In genomic region chr12:94909609-94910008, GRCh38 we compare ENCODE assay signal across 27 cellular contexts.
"Had no signal": no experiment of that assay in that cellular context is flagged by ENCODE, and none has a peak within 500 bp of the region (broad histone marks: within the 10 kb centered on the region; RNA-seq: fewer than 3 reads in every experiment).

No MANE protein-coding gene starts in this region.

- H3K4me3 ChIP-seq: heart right ventricle, left lung, lower lobe of right lung, ovary, psoas muscle, right atrium auricular region, stomach, transverse colon had no signal

- H3K4me3 Mint-ChIP-seq: activated naive CD8-positive, alpha-beta T cell; activated T-cell treated with anti-CD3 and anti-CD28 coated beads, Interleukin-2, amount 50 U/mL, for 72 hours; endodermal cell; naive thymus-derived CD8-positive, alpha-beta T cell; stimulated activated naive B cell treated with anti-CD40 and anti-IgM and Interleukin-4, amounts not matched to agents 10 μg/mL and 1 μg/mL and 100 μg/mL, for 72 hours; T-helper 2 cell treated with Interferon-gamma antibody and Interleukin-4, amounts not matched to agents 5 μg/mL and 100 μg/mL, for 36 hours had no signal

- H3K27ac ChIP-seq: brain microvascular endothelial cell, foreskin keratinocyte, heart right ventricle, left lung, lower lobe of right lung, ovary, psoas muscle, right atrium auricular region, stomach, transverse colon had no signal

- H3K9me3 ChIP-seq: lower lobe of right lung, ovary, psoas muscle, transverse colon had no signal

- DNase-seq: activated CD4-positive, alpha-beta T cell treated with anti-CD3 and anti-CD28 coated beads for 4 hours; activated CD4-positive, alpha-beta T cell treated with anti-CD3 and anti-CD28 coated beads, Interleukin-2, amount 50 U/mL, for 4 hours; activated naive CD4-positive, alpha-beta T cell treated with Interleukin-2 at 50 U/mL for 16 hours; activated T-cell treated with anti-CD3 and anti-CD28 coated beads for 4 hours; activated T-cell treated with anti-CD3 and anti-CD28 coated beads, Interleukin-2, amount 50 U/mL, for 72 hours; anterior cingulate cortex; brain microvascular endothelial cell; caudate nucleus; endodermal cell; foreskin keratinocyte; heart right ventricle; kidney glomerular epithelial cell; left lung; lower lobe of right lung; mesenchymal stem cell; naive thymus-derived CD8-positive, alpha-beta T cell; ovary; psoas muscle; stimulated activated CD4-positive, alpha-beta T cell treated with anti-CD3 and anti-CD28 coated beads, Interleukin-15, amount 100 ng/mL, for 24 hours; stimulated activated CD4-positive, alpha-beta T cell treated with anti-CD3 and anti-CD28 coated beads, Interleukin-2, amount 100 ng/mL, for 24 hours; stimulated activated naive B cell treated with anti-CD40 and anti-IgM and Interleukin-4, amounts not matched to agents 10 μg/mL and 1 μg/mL and 100 μg/mL, for 72 hours; stomach; T-helper 1 cell; transverse colon had no signal

- H3K27ac Mint-ChIP-seq: activated naive CD8-positive, alpha-beta T cell; activated T-cell treated with anti-CD3 and anti-CD28 coated beads, Interleukin-2, amount 50 U/mL, for 72 hours; endodermal cell; naive thymus-derived CD8-positive, alpha-beta T cell; stimulated activated naive B cell treated with anti-CD40 and anti-IgM and Interleukin-4, amounts not matched to agents 10 μg/mL and 1 μg/mL and 100 μg/mL, for 72 hours; T-helper 2 cell treated with Interferon-gamma antibody and Interleukin-4, amounts not matched to agents 5 μg/mL and 100 μg/mL, for 36 hours had no signal

- H3K4me1 Mint-ChIP-seq: endodermal cell; naive thymus-derived CD8-positive, alpha-beta T cell had no signal

- H3K27me3 ChIP-seq: brain microvascular endothelial cell, foreskin keratinocyte, heart right ventricle, left lung, ovary, right atrium auricular region, stomach, transverse colon had no signal

- H3K4me1 ChIP-seq: foreskin keratinocyte, heart right ventricle, left lung, lower lobe of right lung, psoas muscle, right atrium auricular region, stomach, transverse colon had no signal

- H3K36me3 ChIP-seq: brain microvascular endothelial cell, heart right ventricle, left lung, lower lobe of right lung, ovary, right atrium auricular region, stomach, transverse colon had no signal
